In genomic region chr17:57922745-57923144, GRCh38 we compare ENCODE assay signal across 1 cellular context. TPM values are rescaled to one million over a fixed set of nuclear protein-coding genes. Genes with fewer than 3 reads are reported as not detected.
"Had no signal": no experiment of that assay in that cellular context is flagged by ENCODE, and none has a peak within 500 bp of the region (broad histone marks: within the 10 kb centered on the region; RNA-seq: fewer than 3 reads in every experiment).

No MANE protein-coding gene starts in this region.

RNA-seq across cellular contexts. Expression of gene CUEDC1, which starts 32.5 kb away (rescaled TPM):
- total RNA-seq: activated CD8-positive, alpha-beta memory T cell treated with anti-CD3 and anti-CD28 coated beads, Interleukin-2, amount 10 ng/mL, durations not matched to agents 7 days and 5 days had no signal
